In genomic region chr19:38727868-38728660, GRCh38 we compare ENCODE assay signal across 13 cellular contexts. TPM values are rescaled to one million over a fixed set of nuclear protein-coding genes. Genes with fewer than 3 reads are reported as not detected.
DNase-seq lines count a peak whose midpoint lies in the region; ATAC-seq, FAIRE-seq and TF ChIP-seq lines count a peak whose summit lies in the region.
"Had no signal": no experiment of that assay in that cellular context is flagged by ENCODE, and none has a peak within 500 bp of the region (broad histone marks: within the 10 kb centered on the region; RNA-seq: fewer than 3 reads in every experiment).

No MANE protein-coding gene starts in this region.

- H2BK12ac ChIP-seq in H1 (ENCODE audit: low read depth, low read length): no peak overlapping the region

- POLR2A ChIA-PET in RWPE1 (lab: Yijun Ruan, JAX; ENCODE audit: low non-redundant PET) (no interaction called here), H1 (lab: Charles Lee; ENCODE audit: partially characterized antibody) (interaction anchor here (0.8 to 1.2 kb wide), 3 partner anchors 9 to 107 kb away, joined by 3 to 6 read pairs (median 6); no protein-coding TSS in a partner anchor), GM10248 (lab: Yijun Ruan, JAX) (interaction anchor here (0.6 kb wide), 1 partner anchor 104 kb away, joined by 4 read pairs; no protein-coding TSS in a partner anchor)

- H3K4me2 ChIP-seq in H1 (ENCODE audit: insufficient read depth in 1 of 2, low read depth in 2 of 2, low read length in 2 of 2): no peak overlapping the region

- peaks cover 8 to 18% of the 10 kb centered on the region in 2 experiments for H4K20me1 ChIP-seq in H1 (replicated peaks in 1 of 2; ENCODE audit: control insufficient read depth in 1 of 2, insufficient read depth in 2 of 2, low read length in 2 of 2)

- H3K56ac ChIP-seq in H1 (replicated peaks; ENCODE audit: insufficient read length, low read depth, low read length): no peak overlapping the region

- H3K27ac ChIP-seq in RWPE1 (peak overlapping the region; percentile 84), H1 (ENCODE audit: low read depth, low read length) (no peak overlapping the region), right lobe of liver (no peak overlapping the region), stomach (peak overlapping the region; percentile 9 to 93 (median 81)), suprapubic skin (no peak overlapping the region)
- H3K27ac ChIP-seq: parathyroid adenoma had no signal

- H3K4me1 ChIP-seq in H1 (replicated peaks in 1 of 4; ENCODE audit: control insufficient read depth in 3 of 4, insufficient read depth in 4 of 4, low read length in 3 of 4): no peaks in the 10 kb centered on the region
- H3K4me1 ChIP-seq in right lobe of liver: peaks cover 0 to 35% (median 3%) of the 10 kb centered on the region in 4 donors
- peaks cover 20 to 64% (median 43%) of the 10 kb centered on the region in 4 donors for H3K4me1 ChIP-seq in stomach
- peaks cover 21% of the 10 kb centered on the region for H3K4me1 ChIP-seq in suprapubic skin

- no peak overlapping the region for H4K5ac ChIP-seq in H1 (ENCODE audit: insufficient read length, low read depth, low read length)

- H4K8ac ChIP-seq in H1 (ENCODE audit: extremely low read depth, insufficient read depth, low read length): 0 out of 2 replicates have a peak overlapping the region, but pooled peaks have one; percentile 57

- no peak overlapping the region for H3K23ac ChIP-seq in H1 (ENCODE audit: insufficient read length)

- CTCF ChIA-PET in RWPE1 (lab: Yijun Ruan, JAX) (interaction anchor here (0.6 kb wide), 1 partner anchor 159 kb away, joined by 3 read pairs; no protein-coding TSS in a partner anchor), H1 (lab: Charles Lee; ENCODE audit: partially characterized antibody) (interaction anchor here (0.6 to 1.5 kb wide), 8 partner anchors 16 to 205 kb away, joined by 3 to 5 read pairs (median 3); no protein-coding TSS in a partner anchor), GM10248 (lab: Yijun Ruan, JAX) (interaction anchor here (1.1 to 2.0 kb wide), 3 partner anchors 66 to 325 kb away, joined by 3 to 8 read pairs (median 3); partner anchors contain the start of genes FAM98C, MRPS12 and SARS2)

- TF ChIP-seq POLR2A in H1 (IDR thresholded peaks at IDR 0.05; ENCODE audit: control extremely low read depth in 1 of 2, low read depth in 2 of 2, low read length in 2 of 2) (no peak), right lobe of liver (IDR thresholded peaks at IDR 0.05) (no peak), stomach (IDR thresholded peaks at IDR 0.05) (no peak), suprapubic skin (IDR thresholded peaks at IDR 0.05) (no peak)

- H2BK5ac ChIP-seq in H1 (ENCODE audit: low read depth, low read length): peak overlapping the region; percentile 71; the same call in 1 of the 2 replicates

- H3K18ac ChIP-seq in H1 (ENCODE audit: extremely low read depth, low read length): no peak overlapping the region

- H3K79me1 ChIP-seq in H1 (ENCODE audit: low read depth, low read length): no peaks in the 10 kb centered on the region; the same call in 1 of the 2 replicates

- no peaks in the 10 kb centered on the region for H3K9me3 ChIP-seq in H1 (ENCODE audit: insufficient read depth in 2 of 2, low read depth in 1 of 2, low read length in 1 of 2)
- H3K9me3 ChIP-seq in right lobe of liver: no peaks in the 10 kb centered on the region
- no peaks in the 10 kb centered on the region for H3K9me3 ChIP-seq in stomach
- no peaks in the 10 kb centered on the region for H3K9me3 ChIP-seq in suprapubic skin

- H3K4me3 ChIP-seq in H1 (ENCODE audit: extremely low read depth in 1 of 4, insufficient read depth in 2 of 4, low read depth in 3 of 4, low read length in 4 of 4): no peak overlapping the region
- H3K4me3 ChIP-seq in right lobe of liver: no peak overlapping the region
- H3K4me3 ChIP-seq in stomach: no peak overlapping the region
- H3K4me3 ChIP-seq in suprapubic skin: no peak overlapping the region

- H3K9ac ChIP-seq in H1 (replicated peaks in 1 of 4; ENCODE audit: extremely low read depth in 1 of 4, low read depth in 3 of 4, low read length in 3 of 4): no peak overlapping the region
- H3K9ac ChIP-seq: parathyroid adenoma had no signal

- H3K79me2 ChIP-seq in H1 (ENCODE audit: control insufficient read depth in 1 of 2, insufficient read depth in 2 of 2, low read length in 2 of 2): no peaks in the 10 kb centered on the region

- no peak overlapping the region for H2AK5ac ChIP-seq in H1 (ENCODE audit: low read depth, low read length)

- H3K14ac ChIP-seq in H1 (ENCODE audit: insufficient read length): no peak overlapping the region

- DNase-seq in RWPE1 (ENCODE audit: low spot score): no peak
- DNase-seq in H1 (ENCODE audit: low read depth in 1 of 2, low spot score in 2 of 2): no peak
- DNase-seq in right lobe of liver: peak in 2 of 3 donors; percentile 44 to 56
- DNase-seq in stomach: no peak
- DNase-seq in H4 (ENCODE audit: low spot score): no peak
- DNase-seq in GM10248 (ENCODE audit: extremely low spot score): no peak
- DNase-seq in COR-L47 (lab: John Stamatoyannopoulos, UW): no peak
- no peak for DNase-seq in suprapubic skin (ENCODE audit: low spot score in 2 of 2)
- DNase-seq: activated effector memory CD4-positive, alpha-beta T cell treated with Interleukin-2 at 50 U/mL for 16 hours; KG1 had no signal

- 92% methylated on average over 21 of the region's 33 CpGs; no CpG with 5 or more reads in 1 of the 2 experiments for WGBS in H1 (ENCODE audit: extremely low coverage in 1 of 2, insufficient coverage in 1 of 2, insufficient read length in 1 of 2, insufficient replicate concordance in 2 of 2, low coverage in 1 of 2, low lambda C conversion rate in 2 of 2, missing lambda C conversion rate in 1 of 2), 2 experiments
- WGBS in right lobe of liver (ENCODE audit: insufficient coverage, low coverage, low lambda C conversion rate, missing lambda C conversion rate): 73% methylated on average over 29 of the region's 33 CpGs
- 72 to 83% (median 75%) methylated on average over 29 to 33 of the region's 33 CpGs for whole genome bisulfite sequencing in stomach, 5 donors
- 78% methylated on average over 33 of the region's 33 CpGs for WGBS in suprapubic skin

- no peak overlapping the region for H2BK20ac ChIP-seq in H1 (ENCODE audit: low read length)

- intact Hi-C loops in right lobe of liver (cut with DNase I): loop anchor here in 1 of 2 donors (10.0 kb wide), 1 partner anchor 87 kb away; the partner anchor contains the start of gene LGALS4
- intact Hi-C loops in stomach (cut with DNase I; ENCODE audit: low total_unique reads): no loop called here

- H2BK120ac ChIP-seq in H1 (replicated peaks; ENCODE audit: low read depth, low read length): no peak overlapping the region

- TF ChIP-seq RAD21 in H1 (IDR thresholded peaks at IDR 0.05 in 1 of 2, conservative IDR thresholded peaks at IDR 0.05 in 1 of 2; ENCODE audit: low read depth in 2 of 2, low read length in 2 of 2): no peak

- no peaks in the 10 kb centered on the region for H3K23me2 ChIP-seq in H1 (ENCODE audit: low read depth, low read length)

- no peak for FAIRE-seq in H1 (lab: Jason Lieb, UNC)
- FAIRE-seq: GM12891 had no signal

- TF ChIP-seq EP300 in H1 (IDR thresholded peaks at IDR 0.05; ENCODE audit: borderline replicate concordance in 1 of 2, low read depth in 2 of 2, low read length in 2 of 2) (no peak), stomach (IDR thresholded peaks at IDR 0.05) (no peak), suprapubic skin (IDR thresholded peaks at IDR 0.05) (no peak)

- H4K91ac ChIP-seq in H1 (replicated peaks; ENCODE audit: insufficient read length, low read length): no peak overlapping the region

- TF ChIP-seq CTCF in RWPE1 (conservative IDR thresholded peaks at IDR 0.05; ENCODE audit: low read depth) (no peak), H1 (IDR thresholded peaks at IDR 0.05; ENCODE audit: control extremely low read depth in 1 of 3, insufficient read depth in 1 of 3, low read depth in 1 of 3, low read length in 3 of 3) (no peak), right lobe of liver (IDR thresholded peaks at IDR 0.05) (no peak), stomach (IDR thresholded peaks at IDR 0.05) (no peak), GM10248 (IDR thresholded peaks at IDR 0.05; ENCODE audit: control extremely low read depth, extremely low read depth, low read depth, missing control alignments) (no peak), suprapubic skin (IDR thresholded peaks at IDR 0.05) (no peak)

- peak; percentile 3 to 36 (median 8) for ATAC-seq in right lobe of liver
- ATAC-seq: WTC11 had no signal

- H3K27me3 ChIP-seq in H1 (replicated peaks in 1 of 4; ENCODE audit: control insufficient read depth in 3 of 4, extremely low read depth in 1 of 4, insufficient read depth in 3 of 4, low read length in 3 of 4): no peaks in the 10 kb centered on the region
- no peaks in the 10 kb centered on the region for H3K27me3 ChIP-seq in right lobe of liver
- no peaks in the 10 kb centered on the region for H3K27me3 ChIP-seq in stomach
- H3K27me3 ChIP-seq in suprapubic skin: no peaks in the 10 kb centered on the region

- H3K36me3 ChIP-seq in H1 (ENCODE audit: control insufficient read depth in 2 of 4, insufficient read depth in 4 of 4, low read length in 3 of 4) (peaks cover 22 to 69% (median 49%) of the 10 kb centered on the region in 4 experiments; a peak in 7 of 8 replicates), right lobe of liver (peaks cover 0 to 67% (median 34%) of the 10 kb centered on the region in 4 donors), stomach (peaks cover 74 to 88% (median 87%) of the 10 kb centered on the region in 4 donors), suprapubic skin (peaks cover 75% of the 10 kb centered on the region)

- no peak overlapping the region for H3K4ac ChIP-seq in H1 (replicated peaks; ENCODE audit: insufficient read length, low read depth, low read length)

- H2BK15ac ChIP-seq in H1 (ENCODE audit: low read length): no peak overlapping the region

- no peak overlapping the region for H2AFZ ChIP-seq in H1 (ENCODE audit: low read length)
- H2AFZ ChIP-seq: parathyroid adenoma had no signal

RNA-seq across cellular contexts. Expression of gene CAPN12, which starts 16.2 kb away (rescaled TPM):
- total RNA-seq in H1 (2021; fragmentation: NEBNext Ultra II Directional; extraction: Animal tissue kit (Norgen Biotek cat#: 25700)): 7.9 and 8.8 TPM in 2 replicates
- polyA plus RNA-seq in H1 (2011; rRNA removed): 20.0 and 25.9 TPM in 2 replicates
- polyA plus RNA-seq in H1 (2011; cell fraction: cytosol; rRNA removed): 16.5 TPM
- polyA plus RNA-seq in H1 (2011; cell fraction: nucleus; rRNA removed): 58.9 TPM
- 4.8 to 13.3 TPM (median 8.3 TPM) in 4 replicates for polyA plus RNA-seq in H1 (2012, experiment 1 of 2)
- 4.3 TPM for polyA plus RNA-seq in H1 (2012, experiment 2 of 2)
- polyA plus RNA-seq in H1 (2013, experiment 1 of 2): 13.2 TPM
- 11.1 TPM for polyA plus RNA-seq in H1 (2013, experiment 2 of 2)
- polyA minus RNA-seq in H1 (2011; rRNA and poly(A)+ RNA removed): 3.7 and 5.0 TPM in 2 replicates
- 6.4 TPM for polyA minus RNA-seq in H1 (2011; cell fraction: cytosol; rRNA and poly(A)+ RNA removed)
- polyA minus RNA-seq in H1 (2011; cell fraction: nucleus; rRNA and poly(A)+ RNA removed): 10.9 TPM
- 10 to 100 TPM in 3 of 6 experiments, 1 to 10 TPM in 3; 2.2 to 45.3 (median 16.3) TPM for total RNA-seq in right lobe of liver
- total RNA-seq in stomach: 10 to 100 TPM in 1 of 5 donors, 1 to 10 TPM in 4; 1.2 to 33.3 (median 4.8) TPM
- 10 to 100 TPM in 2 of 3 donors, 1 to 10 TPM in 1; 3.4 to 16.9 (median 16.3) TPM for polyA plus RNA-seq in stomach
- total RNA-seq in H4 (2014; rRNA removed; shearing (Covaris generic)): not detected in 2 replicates
- total RNA-seq in suprapubic skin: 10 to 100 TPM in 3 of 4 donors, 1 to 10 TPM in 1; 8.0 to 31.3 (median 15.7) TPM

RNA-seq across cellular contexts. Expression of gene LGALS7, which starts 45.3 kb away (rescaled TPM):
- total RNA-seq in H1 (2021; fragmentation: NEBNext Ultra II Directional; extraction: Animal tissue kit (Norgen Biotek cat#: 25700)): not detected in 2 replicates
- polyA plus RNA-seq in H1 (2011; rRNA removed) (0.32 and 1.2 TPM in 2 replicates), stomach (1,000 to 10,000 TPM in 1 of 3 donors, 1 to 10 TPM in 1, not detected in 1; 1.7 to 1,381 TPM)
- 0.19 TPM for polyA plus RNA-seq in H1 (2011; cell fraction: cytosol; rRNA removed)
- 0.44 TPM for polyA plus RNA-seq in H1 (2011; cell fraction: nucleus; rRNA removed)
- polyA plus RNA-seq in H1 (2012, experiment 1 of 2): not detected in 4 replicates
- polyA plus RNA-seq in H1 (2012, experiment 2 of 2): not detected
- 0.12 TPM for polyA plus RNA-seq in H1 (2013, experiment 1 of 2)
- not detected for polyA plus RNA-seq in H1 (2013, experiment 2 of 2)
- not detected in 2 replicates for polyA minus RNA-seq in H1 (2011; rRNA and poly(A)+ RNA removed)
- polyA minus RNA-seq in H1 (2011; cell fraction: cytosol; rRNA and poly(A)+ RNA removed): not detected
- not detected for polyA minus RNA-seq in H1 (2011; cell fraction: nucleus; rRNA and poly(A)+ RNA removed)
- total RNA-seq in right lobe of liver (not detected), stomach (1 to 10 TPM in 1 of 5 donors, not detected in 4; 2.0 TPM), suprapubic skin (1,000 to 10,000 TPM in 1 of 4 donors, 100 to 1,000 TPM in 2, 10 to 100 TPM in 1; 51.3 to 1,491 (median 446) TPM)
- not detected in 2 replicates for total RNA-seq in H4 (2014; rRNA removed; shearing (Covaris generic))

Comparison
In these comparisons a context has a peak if more than half of its experiments do, and no peak if none do; other contexts are left out.
1. DNase-seq: peak in right lobe of liver (2 of 3); none in RWPE1 (single experiment), H1 (0 of 2), stomach (single experiment), H4 (single experiment), GM10248 (single experiment), COR-L47 (single experiment) and suprapubic skin (0 of 2).
2. H3K27ac ChIP-seq: peak in RWPE1 (single experiment) and stomach (5 of 5); none in H1 (single experiment), right lobe of liver (0 of 3) and suprapubic skin (single experiment).
3. RNA of gene LGALS7, which starts 45.3 kb away (total RNA-seq): 51.3 to 1,491 TPM in suprapubic skin; not detected in H1, not detected in right lobe of liver, 2.0 TPM in stomach and not detected in H4; every median in the first group is over 10 times any median in the second.